In the genomic region with DNA sequence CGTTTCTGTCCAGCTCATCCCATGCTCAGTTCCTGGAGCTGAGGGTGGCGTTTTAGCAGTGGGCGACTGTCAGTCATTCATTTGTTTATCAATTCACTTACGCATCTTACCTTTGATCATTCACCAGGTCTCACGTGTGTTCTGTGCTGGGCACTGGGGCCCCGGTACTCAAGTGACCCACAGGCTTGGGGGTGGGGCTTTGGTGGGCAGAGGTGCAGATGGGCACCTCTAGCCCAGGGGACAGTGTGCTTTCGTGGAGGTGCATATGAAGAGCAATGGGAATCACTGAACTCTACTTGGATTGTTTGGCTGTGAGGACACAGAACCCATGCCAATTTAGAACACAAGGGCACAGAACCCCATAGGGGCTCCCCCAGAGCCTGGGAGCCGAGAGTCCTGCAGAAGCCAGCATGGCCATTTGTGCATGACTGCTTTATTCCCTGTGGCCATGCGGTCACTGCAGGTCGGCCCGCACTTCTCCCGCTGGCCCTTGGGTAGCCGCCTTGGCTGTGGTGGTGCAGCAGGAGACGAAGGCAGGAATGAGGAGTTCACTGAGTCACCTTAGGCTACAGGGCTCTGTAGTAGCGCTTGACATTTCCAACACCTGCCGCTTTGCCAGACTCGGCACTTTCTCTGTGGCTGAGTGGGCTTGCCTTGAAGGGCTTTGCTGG, we compare ENCODE assay signal across 14 cellular contexts.
"Had no signal": no experiment of that assay in that cellular context is flagged by ENCODE, and none has a peak within 500 bp of the region (broad histone marks: within the 10 kb centered on the region; RNA-seq: fewer than 3 reads in every experiment).

No MANE protein-coding gene starts in this region.

- H3K9me3 Mint-ChIP-seq: activated CD8-positive, alpha-beta T cell treated with anti-CD3 and anti-CD28 coated beads for 36 hours; activated T-cell treated with anti-CD3 and anti-CD28 coated beads, Interleukin-2, amount 50 U/mL, for 72 hours; natural killer cell; T-cell had no signal

- H3K36me3 ChIP-seq: gastroesophageal sphincter, ovary, thyroid gland had no signal

- H3K27me3 Mint-ChIP-seq: activated CD4-positive, alpha-beta T cell treated with anti-CD3 and anti-CD28 coated beads for 36 hours; activated CD8-positive, alpha-beta T cell treated with anti-CD3 and anti-CD28 coated beads for 36 hours; T-cell had no signal

- H3K4me3 ChIP-seq: gastroesophageal sphincter, mucosa of descending colon, ovary, SK-N-MC, thyroid gland had no signal

- FAIRE-seq: colon had no signal

- H3K27me3 ChIP-seq: gastroesophageal sphincter, ovary, thyroid gland had no signal

- DNase-seq: activated CD4-positive, alpha-beta T cell treated with anti-CD3 and anti-CD28 coated beads for 36 hours; activated CD8-positive, alpha-beta memory T cell treated with anti-CD3 and anti-CD28 coated beads, Interleukin-2, amount 50 U/mL, for 4 hours; activated CD8-positive, alpha-beta T cell treated with anti-CD3 and anti-CD28 coated beads for 36 hours; activated T-cell treated with anti-CD3 and anti-CD28 coated beads, Interleukin-2, amount 50 U/mL, for 72 hours; mammary epithelial cell; natural killer cell; T-cell; thyroid gland had no signal

- H3K4me3 Mint-ChIP-seq: activated CD4-positive, alpha-beta T cell treated with anti-CD3 and anti-CD28 coated beads for 36 hours; activated CD8-positive, alpha-beta T cell treated with anti-CD3 and anti-CD28 coated beads for 36 hours; activated T-cell treated with anti-CD3 and anti-CD28 coated beads, Interleukin-2, amount 50 U/mL, for 72 hours; natural killer cell; T-cell had no signal

- H3K27ac ChIP-seq: gastroesophageal sphincter, ovary, SK-N-MC, thyroid gland, VCaP had no signal

- H3K36me3 Mint-ChIP-seq: natural killer cell had no signal

- H3K27ac Mint-ChIP-seq: activated CD4-positive, alpha-beta T cell treated with anti-CD3 and anti-CD28 coated beads for 36 hours; activated CD8-positive, alpha-beta T cell treated with anti-CD3 and anti-CD28 coated beads for 36 hours; activated T-cell treated with anti-CD3 and anti-CD28 coated beads, Interleukin-2, amount 50 U/mL, for 72 hours; natural killer cell; T-cell had no signal

- ATAC-seq: activated CD4-positive, alpha-beta T cell treated with anti-CD3 and anti-CD28 coated beads for 36 hours; activated CD8-positive, alpha-beta T cell treated with anti-CD3 and anti-CD28 coated beads for 36 hours; activated T-cell treated with anti-CD3 and anti-CD28 coated beads, Interleukin-2, amount 50 U/mL, for 72 hours; natural killer cell; T-cell had no signal

- H3K9me3 ChIP-seq: gastroesophageal sphincter, mucosa of descending colon, ovary, thyroid gland had no signal
